In the genomic region with DNA sequence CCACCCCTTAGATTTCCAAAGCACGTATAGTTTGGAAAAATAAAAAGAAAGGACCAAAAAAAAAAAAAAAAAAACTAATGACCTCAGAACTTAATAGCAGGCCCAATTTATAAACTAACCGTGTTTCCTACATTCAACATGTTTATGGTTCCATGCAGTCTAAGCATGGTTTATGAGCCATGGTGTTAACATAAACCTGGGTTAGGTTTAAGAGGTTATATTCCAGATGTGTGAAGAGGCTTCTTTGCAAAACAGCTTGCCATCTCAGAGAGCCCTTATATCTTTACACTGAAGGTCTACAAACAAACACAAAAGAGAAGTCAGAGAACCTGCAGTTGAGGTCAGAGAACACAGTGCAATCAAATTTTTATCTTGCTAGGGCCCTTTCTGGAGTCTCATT, we compare ENCODE assay signal across 11 cellular contexts. TPM values are rescaled to one million over a fixed set of nuclear protein-coding genes. Genes with fewer than 3 reads are reported as not detected.
"Had no signal": no experiment of that assay in that cellular context is flagged by ENCODE, and none has a peak within 500 bp of the region (broad histone marks: within the 10 kb centered on the region; RNA-seq: fewer than 3 reads in every experiment).

No MANE protein-coding gene starts in this region.

- H3K9me3 ChIP-seq: HAP-1 had no signal

- H3K36me3 ChIP-seq: HAP-1 had no signal

- H3K4me1 Mint-ChIP-seq: GM23338 had no signal

- H3K4me3 Mint-ChIP-seq: GM23338, H9, HFFc6 had no signal

- H2AFZ ChIP-seq: GM23248, GM23338 had no signal

- DNase-seq: GM23248, GOT3, H7, H9, HCEC 1CT, HFFc6 had no signal

- FAIRE-seq: H1, H54 had no signal

- H3K4me3 ChIP-seq: GM23248, GM23338, HAP-1 had no signal

- H3K27ac ChIP-seq: GM23248 had no signal

- H3K4me2 ChIP-seq: GM23338 had no signal

- H3K9me3 Mint-ChIP-seq: GM23338, H9, HFFc6 had no signal

- H3K4me1 ChIP-seq: HAP-1 had no signal

- H3K27ac Mint-ChIP-seq: GM23338, H9, HFFc6 had no signal

RNA-seq across cellular contexts. Expression of gene PLAC9, which starts 38.3 kb away (rescaled TPM):
- total RNA-seq: H4 had no signal
